In the genomic region with DNA sequence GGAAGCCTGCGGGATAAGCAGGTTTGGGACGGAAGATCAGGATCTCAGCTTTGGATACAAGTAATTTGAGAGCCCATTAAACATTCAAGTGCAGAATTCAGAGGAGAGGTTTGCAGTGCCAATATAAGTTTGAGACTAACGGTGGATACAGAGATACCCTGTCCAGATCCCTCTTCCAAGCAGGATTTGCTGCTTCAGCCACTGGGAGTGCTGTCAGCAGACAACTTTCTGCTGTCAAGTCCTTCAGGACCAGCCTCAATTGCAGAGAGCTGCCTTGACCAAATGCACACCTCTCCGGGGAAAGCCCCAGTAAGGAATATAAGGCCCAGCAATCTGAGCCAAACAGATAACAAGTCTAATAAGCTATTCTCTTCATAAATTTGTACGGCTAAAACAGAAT, we compare ENCODE assay signal across 22 cellular contexts.
"Had no signal": no experiment of that assay in that cellular context is flagged by ENCODE, and none has a peak within 500 bp of the region (broad histone marks: within the 10 kb centered on the region; RNA-seq: fewer than 3 reads in every experiment).

No MANE protein-coding gene starts in this region.

- H3K27me3 ChIP-seq: spleen, testis had no signal

- H3K79me2 ChIP-seq: parathyroid adenoma had no signal

- H3K9me3 Mint-ChIP-seq: activated CD4-positive, alpha-beta memory T cell treated with anti-CD3 and anti-CD28 coated beads, Interleukin-2, amount 10 ng/mL, durations not matched to agents 7 days and 5 days; activated naive CD8-positive, alpha-beta T cell treated with anti-CD3 and anti-CD28 coated beads, Interleukin-2, amount 10 ng/mL, durations not matched to agents 7 days and 5 days; activated T-helper 17 cell treated with anti-CD3 and anti-CD28 coated beads, Interleukin-2, amount 50 U/mL, for 72 hours; natural killer cell; stimulated activated memory B cell treated with anti-CD40 and anti-IgM and Interleukin-4, amounts not matched to agents 10 μg/mL and 1 μg/mL and 100 μg/mL, for 72 hours; type B pancreatic cell had no signal

- H3K36me3 ChIP-seq: lower lobe of right lung, neutrophil, spleen had no signal

- H3K27me3 Mint-ChIP-seq: activated CD4-positive, alpha-beta T cell treated with anti-CD3 and anti-CD28 coated beads for 36 hours had no signal

- H3K27ac Mint-ChIP-seq: activated CD4-positive, alpha-beta memory T cell treated with anti-CD3 and anti-CD28 coated beads, Interleukin-2, amount 10 ng/mL, durations not matched to agents 7 days and 5 days; activated CD4-positive, alpha-beta T cell treated with anti-CD3 and anti-CD28 coated beads for 36 hours; activated naive CD8-positive, alpha-beta T cell treated with anti-CD3 and anti-CD28 coated beads, Interleukin-2, amount 10 ng/mL, durations not matched to agents 7 days and 5 days; activated T-helper 17 cell treated with anti-CD3 and anti-CD28 coated beads, Interleukin-2, amount 50 U/mL, for 72 hours; natural killer cell; stimulated activated memory B cell treated with anti-CD40 and anti-IgM and Interleukin-4, amounts not matched to agents 10 μg/mL and 1 μg/mL and 100 μg/mL, for 72 hours; type B pancreatic cell; WTC11 had no signal

- H3K4me3 Mint-ChIP-seq: activated CD4-positive, alpha-beta memory T cell treated with anti-CD3 and anti-CD28 coated beads, Interleukin-2, amount 10 ng/mL, durations not matched to agents 7 days and 5 days; activated CD4-positive, alpha-beta T cell treated with anti-CD3 and anti-CD28 coated beads for 36 hours; activated naive CD8-positive, alpha-beta T cell treated with anti-CD3 and anti-CD28 coated beads, Interleukin-2, amount 10 ng/mL, durations not matched to agents 7 days and 5 days; activated T-helper 17 cell treated with anti-CD3 and anti-CD28 coated beads, Interleukin-2, amount 50 U/mL, for 72 hours; natural killer cell; stimulated activated memory B cell treated with anti-CD40 and anti-IgM and Interleukin-4, amounts not matched to agents 10 μg/mL and 1 μg/mL and 100 μg/mL, for 72 hours; type B pancreatic cell; WTC11 had no signal

- H3K27ac ChIP-seq: lower lobe of right lung, neutrophil, parathyroid adenoma, spleen, testis had no signal

- DNase-seq: activated CD4-positive, alpha-beta memory T cell treated with anti-CD3 and anti-CD28 coated beads, Interleukin-2, amount 10 ng/mL, durations not matched to agents 7 days and 5 days; activated CD4-positive, alpha-beta T cell treated with anti-CD3 and anti-CD28 coated beads for 36 hours; activated naive CD4-positive, alpha-beta T cell; activated naive CD8-positive, alpha-beta T cell treated with anti-CD3 and anti-CD28 coated beads, Interleukin-2, amount 10 ng/mL, durations not matched to agents 7 days and 5 days; activated T-cell treated with anti-CD3 and anti-CD28 coated beads, Interleukin-2, amount 50 U/mL, for 1 hour; amygdala; foreskin fibroblast; hippocampal formation; left colon; lower lobe of right lung; natural killer cell; spleen; stimulated activated CD4-positive, alpha-beta T cell treated with anti-CD3 and anti-CD28 coated beads, Interleukin-4, amount 100 ng/mL, for 4 hours; T-helper 2 cell; testis had no signal

- H3K4me1 ChIP-seq: lower lobe of right lung, parathyroid adenoma, testis had no signal

- H3K4me3 ChIP-seq: lower lobe of right lung, spleen, testis had no signal

- H3K9me3 ChIP-seq: lower lobe of right lung, neutrophil, spleen, testis had no signal

- H2AFZ ChIP-seq: parathyroid adenoma had no signal

- H3K36me3 Mint-ChIP-seq: activated naive CD8-positive, alpha-beta T cell treated with anti-CD3 and anti-CD28 coated beads, Interleukin-2, amount 10 ng/mL, durations not matched to agents 7 days and 5 days; natural killer cell; stimulated activated memory B cell treated with anti-CD40 and anti-IgM and Interleukin-4, amounts not matched to agents 10 μg/mL and 1 μg/mL and 100 μg/mL, for 72 hours; type B pancreatic cell; WTC11 had no signal

- ATAC-seq: activated CD4-positive, alpha-beta T cell treated with anti-CD3 and anti-CD28 coated beads for 36 hours; activated T-helper 17 cell treated with anti-CD3 and anti-CD28 coated beads, Interleukin-2, amount 50 U/mL, for 72 hours; left colon; lower lobe of right lung; natural killer cell; sciatic nerve; stimulated activated memory B cell treated with anti-CD40 and anti-IgM and Interleukin-4, amounts not matched to agents 10 μg/mL and 1 μg/mL and 100 μg/mL, for 72 hours; WTC11 had no signal

- H3K4me1 Mint-ChIP-seq: activated CD4-positive, alpha-beta T cell treated with anti-CD3 and anti-CD28 coated beads for 36 hours; activated T-helper 17 cell treated with anti-CD3 and anti-CD28 coated beads, Interleukin-2, amount 50 U/mL, for 72 hours; stimulated activated memory B cell treated with anti-CD40 and anti-IgM and Interleukin-4, amounts not matched to agents 10 μg/mL and 1 μg/mL and 100 μg/mL, for 72 hours; WTC11 had no signal
